ENCODE assay signal across 2 cellular contexts in the genomic region with DNA sequence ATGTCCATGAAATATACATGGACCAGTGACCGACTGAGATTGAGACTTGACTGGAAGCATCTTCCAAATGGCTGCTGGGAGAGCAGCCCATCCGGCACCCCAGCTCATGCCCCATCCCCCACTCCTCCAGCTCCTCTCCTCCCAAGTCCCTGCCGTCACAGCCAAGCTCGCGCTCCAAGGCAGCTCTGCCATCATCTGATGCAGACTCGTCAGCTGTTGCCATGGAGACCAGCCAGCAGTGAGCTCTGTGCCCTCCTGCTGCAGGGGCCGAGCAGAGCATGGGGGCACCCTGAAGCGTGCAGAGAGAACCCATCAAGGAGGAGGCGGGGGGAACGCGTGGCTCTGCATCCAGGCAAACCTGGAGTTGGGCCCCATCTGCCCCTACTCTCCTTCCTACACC.
A peak's percentile ranks its signal among the peaks of the same experiment; 100 is the strongest.
TF ChIP-seq lines count a peak whose summit lies in the region.

No MANE protein-coding gene starts in this region.

TF ChIP-seq in K562, 482 proteins besides CTCF, POLR2A, EP300 and RAD21 (continued from another document):
- TF ChIP-seq, protein P1, sequence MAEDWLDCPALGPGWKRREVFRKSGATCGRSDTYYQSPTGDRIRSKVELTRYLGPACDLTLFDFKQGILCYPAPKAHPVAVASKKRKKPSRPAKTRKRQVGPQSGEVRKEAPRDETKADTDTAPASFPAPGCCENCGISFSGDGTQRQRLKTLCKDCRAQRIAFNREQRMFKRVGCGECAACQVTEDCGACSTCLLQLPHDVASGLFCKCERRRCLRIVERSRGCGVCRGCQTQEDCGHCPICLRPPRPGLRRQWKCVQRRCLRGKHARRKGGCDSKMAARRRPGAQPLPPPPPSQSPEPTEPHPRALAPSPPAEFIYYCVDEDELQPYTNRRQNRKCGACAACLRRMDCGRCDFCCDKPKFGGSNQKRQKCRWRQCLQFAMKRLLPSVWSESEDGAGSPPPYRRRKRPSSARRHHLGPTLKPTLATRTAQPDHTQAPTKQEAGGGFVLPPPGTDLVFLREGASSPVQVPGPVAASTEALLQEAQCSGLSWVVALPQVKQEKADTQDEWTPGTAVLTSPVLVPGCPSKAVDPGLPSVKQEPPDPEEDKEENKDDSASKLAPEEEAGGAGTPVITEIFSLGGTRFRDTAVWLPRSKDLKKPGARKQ (CRISPR knock-in tag; IDR thresholded peaks at IDR 0.05): no peak
- TF ChIP-seq RHOXF2B (CRISPR knock-in tag; conservative IDR thresholded peaks at IDR 0.05) (no peak), ATF1 (CRISPR knock-in tag; IDR thresholded peaks at IDR 0.05) (no peak), ATF1 (tag; IDR thresholded peaks at IDR 0.05) (0 out of 2 replicates have a peak, but pooled peaks have one; percentile 30), RFX5 (IDR thresholded peaks at IDR 0.05; ENCODE audit: low read depth, low read length) (peak; percentile 76), ZNF780A (CRISPR knock-in tag; IDR thresholded peaks at IDR 0.05) (no peak), CREM (IDR thresholded peaks at IDR 0.05; ENCODE audit: low read depth) (0 out of 2 replicates have a peak, but pooled peaks have one; percentile 18), STAG1 (CRISPR knock-in tag; IDR thresholded peaks at IDR 0.05; ENCODE audit: borderline replicate concordance) (no peak), RFX1 (IDR thresholded peaks at IDR 0.05) (peak; percentile 87)
- TF ChIP-seq, protein P2, sequence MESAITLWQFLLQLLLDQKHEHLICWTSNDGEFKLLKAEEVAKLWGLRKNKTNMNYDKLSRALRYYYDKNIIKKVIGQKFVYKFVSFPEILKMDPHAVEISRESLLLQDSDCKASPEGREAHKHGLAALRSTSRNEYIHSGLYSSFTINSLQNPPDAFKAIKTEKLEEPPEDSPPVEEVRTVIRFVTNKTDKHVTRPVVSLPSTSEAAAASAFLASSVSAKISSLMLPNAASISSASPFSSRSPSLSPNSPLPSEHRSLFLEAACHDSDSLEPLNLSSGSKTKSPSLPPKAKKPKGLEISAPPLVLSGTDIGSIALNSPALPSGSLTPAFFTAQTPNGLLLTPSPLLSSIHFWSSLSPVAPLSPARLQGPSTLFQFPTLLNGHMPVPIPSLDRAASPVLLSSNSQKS (CRISPR knock-in tag; IDR thresholded peaks at IDR 0.05): no peak

TF ChIP-seq in neural cell, 6 proteins besides CTCF, POLR2A, EP300 and RAD21 (continued from another document):
- TF ChIP-seq, protein P3, sequence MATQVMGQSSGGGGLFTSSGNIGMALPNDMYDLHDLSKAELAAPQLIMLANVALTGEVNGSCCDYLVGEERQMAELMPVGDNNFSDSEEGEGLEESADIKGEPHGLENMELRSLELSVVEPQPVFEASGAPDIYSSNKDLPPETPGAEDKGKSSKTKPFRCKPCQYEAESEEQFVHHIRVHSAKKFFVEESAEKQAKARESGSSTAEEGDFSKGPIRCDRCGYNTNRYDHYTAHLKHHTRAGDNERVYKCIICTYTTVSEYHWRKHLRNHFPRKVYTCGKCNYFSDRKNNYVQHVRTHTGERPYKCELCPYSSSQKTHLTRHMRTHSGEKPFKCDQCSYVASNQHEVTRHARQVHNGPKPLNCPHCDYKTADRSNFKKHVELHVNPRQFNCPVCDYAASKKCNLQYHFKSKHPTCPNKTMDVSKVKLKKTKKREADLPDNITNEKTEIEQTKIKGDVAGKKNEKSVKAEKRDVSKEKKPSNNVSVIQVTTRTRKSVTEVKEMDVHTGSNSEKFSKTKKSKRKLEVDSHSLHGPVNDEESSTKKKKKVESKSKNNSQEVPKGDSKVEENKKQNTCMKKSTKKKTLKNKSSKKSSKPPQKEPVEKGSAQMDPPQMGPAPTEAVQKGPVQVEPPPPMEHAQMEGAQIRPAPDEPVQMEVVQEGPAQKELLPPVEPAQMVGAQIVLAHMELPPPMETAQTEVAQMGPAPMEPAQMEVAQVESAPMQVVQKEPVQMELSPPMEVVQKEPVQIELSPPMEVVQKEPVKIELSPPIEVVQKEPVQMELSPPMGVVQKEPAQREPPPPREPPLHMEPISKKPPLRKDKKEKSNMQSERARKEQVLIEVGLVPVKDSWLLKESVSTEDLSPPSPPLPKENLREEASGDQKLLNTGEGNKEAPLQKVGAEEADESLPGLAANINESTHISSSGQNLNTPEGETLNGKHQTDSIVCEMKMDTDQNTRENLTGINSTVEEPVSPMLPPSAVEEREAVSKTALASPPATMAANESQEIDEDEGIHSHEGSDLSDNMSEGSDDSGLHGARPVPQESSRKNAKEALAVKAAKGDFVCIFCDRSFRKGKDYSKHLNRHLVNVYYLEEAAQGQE (IDR thresholded peaks at IDR 0.05; ENCODE audit: borderline replicate concordance): peak; percentile 75
- peak; percentile 72 for TF ChIP-seq SMC3 (conservative IDR thresholded peaks at IDR 0.05; ENCODE audit: poor library complexity)
- TF ChIP-seq MXI1 (conservative IDR thresholded peaks at IDR 0.05; ENCODE audit: poor library complexity, severe bottlenecking): peak; percentile 52
- TF ChIP-seq TAF1 (IDR thresholded peaks at IDR 0.05; ENCODE audit: low read depth): peak; percentile 74
TF ChIP-seq in neural cell: peak in this region for 5.
